7 cellular contexts compared by ENCODE assay signal in genomic region chr17:2595200-2595599, GRCh38. TPM values are rescaled to one million over a fixed set of nuclear protein-coding genes. Genes with fewer than 3 reads are reported as not detected.
DNase-seq lines count a peak whose midpoint lies in the region; ATAC-seq and TF ChIP-seq lines count a peak whose summit lies in the region.

No MANE protein-coding gene starts in this region.

- no peaks in the 10 kb centered on the region for H3K9me2 ChIP-seq in SU-DHL-6 (replicated peaks; ENCODE audit: insufficient read depth, low read length)

- H4K20me1 ChIP-seq in SU-DHL-6 (ENCODE audit: low read depth, low read length) = peaks cover 34% of the 10 kb centered on the region

- H3K4me3 ChIP-seq in HEK293 (ENCODE audit: low read depth, low read length) = peak overlapping the region; percentile 95
- peak overlapping the region; percentile 94 for H3K4me3 ChIP-seq in SU-DHL-6 (ENCODE audit: insufficient read depth, low read length, poor library complexity, severe bottlenecking)
- H3K4me3 ChIP-seq in gastroesophageal sphincter = peak overlapping the region; percentile 84 to 97
- H3K4me3 ChIP-seq in skin epidermis = peak overlapping the region; percentile 86 to 99 (median 94)

- H3K4me1 ChIP-seq in HEK293 (ENCODE audit: control insufficient read depth, insufficient read depth, low read length) (peaks cover 24% of the 10 kb centered on the region), gastroesophageal sphincter (peaks cover 3 to 63% (median 20%) of the 10 kb centered on the region in 3 donors)

- H2AFZ ChIP-seq in SU-DHL-6 (ENCODE audit: low read depth, low read length, severe bottlenecking) = no peak overlapping the region

- no peak for TF ChIP-seq EP300 in gastroesophageal sphincter (IDR thresholded peaks at IDR 0.05)

- H3F3A ChIP-seq in SU-DHL-6 (ENCODE audit: insufficient read depth) = no peaks in the 10 kb centered on the region

- ATAC-seq in gastroesophageal sphincter (no peak), GM18868 (IDR thresholded peaks at IDR 0.05; ENCODE audit: unreplicated experiment) (no peak)

- POLR2A ChIA-PET in HEK293 (lab: Yijun Ruan, JAX) = interaction anchor here (0.7 kb wide), 2 partner anchors 43 to 91 kb away, joined by 5 to 7 read pairs; no protein-coding TSS in a partner anchor

- no peak for TF ChIP-seq POLR2A in gastroesophageal sphincter (IDR thresholded peaks at IDR 0.05)

- peaks cover 64% of the 10 kb centered on the region for H3K79me2 ChIP-seq in SU-DHL-6 (ENCODE audit: insufficient read depth, low read length)

- H3K27ac ChIP-seq in HEK293 (ENCODE audit: extremely low read depth, low read depth, low read length) (peak overlapping the region; percentile 99; the same call in 1 of the 2 replicates), SU-DHL-6 (ENCODE audit: low read depth, low read length) (peak overlapping the region; percentile 82), gastroesophageal sphincter (peak overlapping the region; percentile 95 to 100 (median 98)), skin epidermis (peak overlapping the region in 15 of 21 experiments; percentile 95 to 100 (median 99))

- H3K36me3 ChIP-seq in HEK293 (ENCODE audit: control insufficient read depth in 2 of 2, insufficient read depth in 1 of 2, low read length in 2 of 2) (peaks cover 0 to 9% of the 10 kb centered on the region in 2 experiments; a peak in 1 of 3 replicates), SU-DHL-6 (ENCODE audit: low read length) (no peaks in the 10 kb centered on the region; the same call in 1 of the 2 replicates), gastroesophageal sphincter (no peaks in the 10 kb centered on the region)

- H3K27me3 ChIP-seq in SU-DHL-6 (ENCODE audit: low read length) (no peaks in the 10 kb centered on the region), gastroesophageal sphincter (no peaks in the 10 kb centered on the region)

- peak overlapping the region; percentile 74 for H3K4me2 ChIP-seq in SU-DHL-6 (ENCODE audit: low read depth, low read length, poor library complexity, severe bottlenecking)

- DNase-seq in NCI-H2029 (lab: John Stamatoyannopoulos, UW) (no peak), NCI-H446 (lab: John Stamatoyannopoulos, UW) (no peak)

- WGBS in gastroesophageal sphincter (ENCODE audit: low coverage in 1 of 2), 2 donors = 2 to 5% methylated on average over 4 of the region's 4 CpGs

- no peak for TF ChIP-seq CTCF in HEK293 (tag by site-specific recombination; IDR thresholded peaks at IDR 0.05)
- TF ChIP-seq CTCF in SU-DHL-6 (IDR thresholded peaks at IDR 0.05; ENCODE audit: insufficient read depth, low read length, poor library complexity, severe bottlenecking) = no peak
- no peak for TF ChIP-seq CTCF in gastroesophageal sphincter (IDR thresholded peaks at IDR 0.05)

- CTCF ChIA-PET in HEK293 (lab: Yijun Ruan, JAX) = no interaction called here

- H3K9me3 ChIP-seq in HEK293 (ENCODE audit: control insufficient read depth, insufficient read depth, low read depth, low read length) = no peaks in the 10 kb centered on the region
- no peaks in the 10 kb centered on the region for H3K9me3 ChIP-seq in SU-DHL-6 (ENCODE audit: insufficient read depth, low read length)
- H3K9me3 ChIP-seq in gastroesophageal sphincter = no peaks in the 10 kb centered on the region

- H3K9ac ChIP-seq in SU-DHL-6 (ENCODE audit: low read length) = peak overlapping the region; percentile 99

TF ChIP-seq in HEK293, 187 proteins besides CTCF, POLR2A, EP300 and RAD21 (continues in another document):
- TF ChIP-seq PATZ1 (tag by site-specific recombination; IDR thresholded peaks at IDR 0.05) = 0 out of 2 replicates have a peak, but pooled peaks have one; percentile 21
- TF ChIP-seq PRDM1 (tag by site-specific recombination; IDR thresholded peaks at IDR 0.05) = peak; percentile 49; the same call in 1 of the 2 replicates
- TF ChIP-seq ZNF202 (tag by site-specific recombination; IDR thresholded peaks at IDR 0.05; ENCODE audit: borderline replicate concordance) = no peak
- TF ChIP-seq WT1 (tag by site-specific recombination; IDR thresholded peaks at IDR 0.05) = peak; percentile 68
- TF ChIP-seq ZNF362 (tag by site-specific recombination; IDR thresholded peaks at IDR 0.05) = 0 out of 2 replicates have a peak, but pooled peaks have one; percentile 37
- TF ChIP-seq KLF17 (tag by site-specific recombination; IDR thresholded peaks at IDR 0.05) = peak; percentile 21; the same call in 1 of the 2 replicates
- no peak for TF ChIP-seq BCL6B (tag by site-specific recombination; IDR thresholded peaks at IDR 0.05)
- no peak for TF ChIP-seq PRDM10 (tag by site-specific recombination; IDR thresholded peaks at IDR 0.05)
- peak; percentile 58; the same call in 1 of the 2 replicates for TF ChIP-seq ZNF335 (tag by site-specific recombination; conservative IDR thresholded peaks at IDR 0.05)

RNA-seq across cellular contexts. Expression of gene PAFAH1B1, which starts 1.7 kb away (rescaled TPM):
- total RNA-seq in gastroesophageal sphincter = 100 to 1,000 TPM in 3 of 4 donors, 10 to 100 TPM in 1; 91.4 to 135 (median 115) TPM
